Comparison of ENCODE assay signal across 15 cellular contexts in genomic region chr5:58937031-58937681, GRCh38.
DNase-seq lines count a peak whose midpoint lies in the region; TF ChIP-seq lines count a peak whose summit lies in the region.
"Had no signal": no experiment of that assay in that cellular context is flagged by ENCODE, and none has a peak within 500 bp of the region (broad histone marks: within the 10 kb centered on the region; RNA-seq: fewer than 3 reads in every experiment).

No MANE protein-coding gene starts in this region.

- H3K18ac ChIP-seq in H9 (ENCODE audit: insufficient read length, low read depth, low read length): no peak overlapping the region

- no peak overlapping the region for H3K14ac ChIP-seq in H9 (ENCODE audit: insufficient read depth, low read length)

- no peak overlapping the region for H2BK12ac ChIP-seq in H9 (ENCODE audit: insufficient read length, low read depth, low read length)

- no peaks in the 10 kb centered on the region for H4K20me1 ChIP-seq in H9 (ENCODE audit: control insufficient read depth, insufficient read depth, insufficient read length)
- no peaks in the 10 kb centered on the region for H4K20me1 ChIP-seq in Karpas-422 (ENCODE audit: insufficient read depth, low read depth, low read length)

- H3T11ph ChIP-seq in H9 (ENCODE audit: low read length): no peak overlapping the region

- no peaks in the 10 kb centered on the region for H3K9me2 ChIP-seq in Karpas-422 (replicated peaks; ENCODE audit: insufficient read depth, low read length)

- peaks cover 7 to 11% of the 10 kb centered on the region in 2 experiments; a peak in 3 of 4 replicates for H3K4me1 Mint-ChIP-seq in H9
- peaks cover 14% of the 10 kb centered on the region for H3K4me1 Mint-ChIP-seq in endodermal cell
- H3K4me1 Mint-ChIP-seq: CD14-positive monocyte had no signal

- H3K9ac ChIP-seq in H9 (ENCODE audit: extremely low read depth, insufficient read length, low read length): no peak overlapping the region
- H3K9ac ChIP-seq in endodermal cell (ENCODE audit: extremely low read depth, low read length, poor library complexity, severe bottlenecking): no peak overlapping the region
- no peak overlapping the region for H3K9ac ChIP-seq in Karpas-422 (ENCODE audit: low read length)

- H2BK120ac ChIP-seq in H9 (ENCODE audit: low read depth, low read length, poor library complexity, severe bottlenecking): no peak overlapping the region

- no CpG with 5 or more reads among the region's 19 CpGs for whole genome bisulfite sequencing in H9 (ENCODE audit: extremely low coverage, insufficient read length, low lambda C conversion rate)
- 95 to 97% methylated on average over 5 to 12 of the region's 19 CpGs for WGBS in endodermal cell (ENCODE audit: insufficient coverage in 1 of 2, insufficient read length in 1 of 2), 2 experiments

- peak; percentile 71 for DNase-seq in DMS114 treated with DMSO at 0.1 percent for 48 hours (lab: John Stamatoyannopoulos, UW; ENCODE audit: unreplicated experiment)
- DNase-seq in H9: peak; percentile 81
- peak; percentile 77 for DNase-seq in NCI-H82 treated with DMSO at 0.1 percent for 48 hours (lab: John Stamatoyannopoulos, UW; ENCODE audit: unreplicated experiment)
- peak; percentile 85 for DNase-seq in endodermal cell
- DNase-seq in stimulated activated naive CD4-positive, alpha-beta T cell treated with Interleukin-2 at 50 U/mL for 16 hours (lab: John Stamatoyannopoulos, UW): no peak
- DNase-seq in Karpas-422: no peak
- no peak for DNase-seq in retina
- DNase-seq in KG1 (lab: John Stamatoyannopoulos, UW): no peak
- DNase-seq: COR-L47, NCI-H1048, NCI-H187 treated with DMSO at 0.1 percent for 48 hours, NCI-H2171 treated with DMSO at 0.1 percent for 48 hours, NCI-H510A treated with DMSO at 0.1 percent for 48 hours, OCI-M1 had no signal

- no peak for TF ChIP-seq CTCF in H9 (conservative IDR thresholded peaks at IDR 0.05)
- TF ChIP-seq CTCF in endodermal cell (conservative IDR thresholded peaks at IDR 0.05): no peak

- H3K27ac Mint-ChIP-seq in H9: no peak overlapping the region; a peak in 1 of 7 replicates
- H3K27ac Mint-ChIP-seq in endodermal cell: no peak overlapping the region
- H3K27ac Mint-ChIP-seq: CD14-positive monocyte had no signal

- no peak overlapping the region for H3K4ac ChIP-seq in H9 (ENCODE audit: low read depth, low read length)

- no peak overlapping the region for H4K8ac ChIP-seq in H9 (replicated peaks; ENCODE audit: insufficient read length, low read depth, low read length)

- H3K27ac ChIP-seq in H9 (ENCODE audit: insufficient read length, low read depth, low read length) (no peak overlapping the region), endodermal cell (ENCODE audit: low read depth, low read length) (no peak overlapping the region), Karpas-422 (ENCODE audit: low read length) (no peak overlapping the region)

- H3K36me3 Mint-ChIP-seq in H9 (ENCODE audit: insufficient read depth in 1 of 3, low read depth in 3 of 3) (no peaks in the 10 kb centered on the region), endodermal cell (ENCODE audit: low read depth) (no peaks in the 10 kb centered on the region)
- H3K36me3 Mint-ChIP-seq: CD14-positive monocyte had no signal

- H3K23ac ChIP-seq in H9 (ENCODE audit: insufficient read length, low read depth, low read length): no peak overlapping the region

- H3K79me1 ChIP-seq in H9 (ENCODE audit: insufficient read depth, low read depth, low read length, poor library complexity, severe bottlenecking): no peaks in the 10 kb centered on the region

- no peak overlapping the region for H2AFZ ChIP-seq in H9 (ENCODE audit: low read length)
- H2AFZ ChIP-seq in Karpas-422 (ENCODE audit: low read length): no peak overlapping the region

- H4K5ac ChIP-seq in H9 (ENCODE audit: insufficient read length, low read depth, low read length): no peak overlapping the region

- H2BK20ac ChIP-seq in H9 (ENCODE audit: low read depth, low read length, poor library complexity, severe bottlenecking): no peak overlapping the region

- H3K36me3 ChIP-seq in endodermal cell (ENCODE audit: control insufficient read depth, insufficient read depth, low read length): no peaks in the 10 kb centered on the region
- no peaks in the 10 kb centered on the region for H3K36me3 ChIP-seq in Karpas-422 (ENCODE audit: insufficient read depth, low read length)

- H3K4me2 ChIP-seq in H9 (ENCODE audit: insufficient read depth, insufficient read length, low read length) (no peak overlapping the region), Karpas-422 (ENCODE audit: low read depth, low read length, poor library complexity, severe bottlenecking) (no peak overlapping the region)

- H3K4me3 ChIP-seq in endodermal cell (ENCODE audit: low read length) (no peak overlapping the region), Karpas-422 (ENCODE audit: low read length) (no peak overlapping the region)

- no peak overlapping the region for H2BK15ac ChIP-seq in H9 (ENCODE audit: low read depth, low read length)

- H3K4me3 Mint-ChIP-seq in H9 (no peak overlapping the region), endodermal cell (peak overlapping the region; percentile 52)
- H3K4me3 Mint-ChIP-seq: CD14-positive monocyte had no signal

- H3K9me3 Mint-ChIP-seq in H9 (no peaks in the 10 kb centered on the region), endodermal cell (peaks cover 3% of the 10 kb centered on the region)

- no peak overlapping the region for H2BK5ac ChIP-seq in H9 (ENCODE audit: insufficient read length, low read length)

- H3K79me2 ChIP-seq in H9 (ENCODE audit: insufficient read depth, low read length) (no peaks in the 10 kb centered on the region), Karpas-422 (ENCODE audit: low read length) (no peaks in the 10 kb centered on the region)

- no peak overlapping the region for H4K91ac ChIP-seq in H9 (ENCODE audit: insufficient read length, low read depth, low read length)

- no peaks in the 10 kb centered on the region; the same call in 1 of the 2 replicates for H3K27me3 Mint-ChIP-seq in H9 (ENCODE audit: low read depth)
- no peaks in the 10 kb centered on the region for H3K27me3 Mint-ChIP-seq in endodermal cell (ENCODE audit: insufficient read depth)

- no peak overlapping the region for H3K56ac ChIP-seq in H9 (ENCODE audit: insufficient read length, low read depth, low read length)

- H3K27me3 ChIP-seq in H9 (ENCODE audit: insufficient read depth, low read length): no peaks in the 10 kb centered on the region
- no peaks in the 10 kb centered on the region for H3K27me3 ChIP-seq in endodermal cell (ENCODE audit: control insufficient read depth, insufficient read depth, low read length, poor library complexity, severe bottlenecking)
- H3K27me3 ChIP-seq in Karpas-422 (ENCODE audit: low read length): no peaks in the 10 kb centered on the region

- H3K9me3 ChIP-seq in H9 (ENCODE audit: control insufficient read depth, low read depth, low read length) (no peaks in the 10 kb centered on the region), endodermal cell (ENCODE audit: control insufficient read depth, low read length) (peaks cover 6% of the 10 kb centered on the region), Karpas-422 (ENCODE audit: low read length) (no peaks in the 10 kb centered on the region)

- H3K4me1 ChIP-seq in H9 (ENCODE audit: insufficient read depth, low read length) (no peaks in the 10 kb centered on the region; the same call in 1 of the 2 replicates), endodermal cell (ENCODE audit: control insufficient read depth, insufficient read depth, low read length) (peaks cover 2% of the 10 kb centered on the region), Karpas-422 (ENCODE audit: low read length) (no peaks in the 10 kb centered on the region)

- no peaks in the 10 kb centered on the region for H3K23me2 ChIP-seq in H9 (ENCODE audit: insufficient read length, low read depth, low read length, poor library complexity, severe bottlenecking)

- H2AK5ac ChIP-seq in H9 (ENCODE audit: insufficient read length, low read length): no peak overlapping the region

Comparison
In these comparisons a context has a peak if more than half of its experiments do, and no peak if none do; other contexts are left out.
1. DNase-seq: peak in DMS114 treated with DMSO at 0.1 percent for 48 hours (single experiment), H9 (single experiment), NCI-H82 treated with DMSO at 0.1 percent for 48 hours (single experiment) and endodermal cell (single experiment); none in stimulated activated naive CD4-positive, alpha-beta T cell treated with Interleukin-2 at 50 U/mL for 16 hours (single experiment), Karpas-422 (single experiment), retina (single experiment) and KG1 (single experiment).